ENCODE assay signal across 8 cellular contexts in genomic region chr17:81222906-81223757, GRCh38.
A peak's percentile ranks its signal among the peaks of the same experiment; 100 is the strongest.
DNase-seq lines count a peak whose midpoint lies in the region; ATAC-seq lines count a peak whose summit lies in the region.

Gene CEP131, minus strand, starts transcription at chr17:81222965. Its CDS starts 2,909 bp downstream, at chr17:81220056.

- no peak within 1 kb of the TSS; the same call in 1 of the 2 replicates for H3K27ac ChIP-seq in SK-N-MC

- peak within 1 kb of the TSS; percentile 78 for H3K4me3 Mint-ChIP-seq in activated naive CD4-positive, alpha-beta T cell treated with anti-CD3 and anti-CD28 coated beads, Interleukin-2, amount 10 ng/mL, durations not matched to agents 7 days and 5 days

- no peaks in the 10 kb centered on the region for H3K36me3 ChIP-seq in SK-N-MC (ENCODE audit: insufficient read depth, low read length)

- H3K9ac ChIP-seq in SK-N-MC (ENCODE audit: insufficient read length), result peak within 1 kb of the TSS; percentile 76

- H3K27me3 Mint-ChIP-seq in activated naive CD4-positive, alpha-beta T cell treated with anti-CD3 and anti-CD28 coated beads, Interleukin-2, amount 10 ng/mL, durations not matched to agents 7 days and 5 days, result peaks cover 14% of the 10 kb centered on the region

- peak; percentile 96 for DNase-seq in GM04504 (ENCODE audit: low read depth)
- peak; percentile 94 for DNase-seq in NCI-H1048 (lab: John Stamatoyannopoulos, UW)
- DNase-seq in SK-N-MC (ENCODE audit: low read depth, low spot score), result peak; percentile 70
- peak; percentile 99 for DNase-seq in activated naive CD4-positive, alpha-beta T cell treated with anti-CD3 and anti-CD28 coated beads, Interleukin-2, amount 10 ng/mL, durations not matched to agents 7 days and 5 days
- peak; percentile 99 for DNase-seq in germinal center (ENCODE audit: low spot score)
- peak; percentile 85 for DNase-seq in non-pigmented ciliary epithelial cell (ENCODE audit: low read depth)
- DNase-seq in superior temporal gyrus (ENCODE audit: extremely low spot score), result peak; percentile 97

- ATAC-seq in HG02588 (IDR thresholded peaks at IDR 0.05; ENCODE audit: unreplicated experiment), result peak; percentile 94

- peak within 1 kb of the TSS; percentile 89 for H3K4me3 ChIP-seq in SK-N-MC

- CTCF ChIA-PET in activated naive CD4-positive, alpha-beta T cell treated with anti-CD3 and anti-CD28 coated beads, Interleukin-2, amount 10 ng/mL, durations not matched to agents 7 days and 5 days (lab: Charles Lee), result interaction anchor here (0.8 to 1.0 kb wide), 2 partner anchors 9 to 261 kb away, joined by 3 to 5 read pairs; no protein-coding TSS in a partner anchor

- H3K4me1 Mint-ChIP-seq in activated naive CD4-positive, alpha-beta T cell treated with anti-CD3 and anti-CD28 coated beads, Interleukin-2, amount 10 ng/mL, durations not matched to agents 7 days and 5 days, result peaks cover 25% of the 10 kb centered on the region

- peaks cover 7% of the 10 kb centered on the region for H3K36me3 Mint-ChIP-seq in activated naive CD4-positive, alpha-beta T cell treated with anti-CD3 and anti-CD28 coated beads, Interleukin-2, amount 10 ng/mL, durations not matched to agents 7 days and 5 days

- H3K9me3 Mint-ChIP-seq in activated naive CD4-positive, alpha-beta T cell treated with anti-CD3 and anti-CD28 coated beads, Interleukin-2, amount 10 ng/mL, durations not matched to agents 7 days and 5 days, result peaks cover 7% of the 10 kb centered on the region

- H3K9me3 ChIP-seq in SK-N-MC (ENCODE audit: low read depth, low read length), result no peaks in the 10 kb centered on the region

- H3K27ac Mint-ChIP-seq in activated naive CD4-positive, alpha-beta T cell treated with anti-CD3 and anti-CD28 coated beads, Interleukin-2, amount 10 ng/mL, durations not matched to agents 7 days and 5 days, result peak within 1 kb of the TSS; percentile 81
